Comparison of ENCODE assay signal across 22 cellular contexts in genomic region chr2:64919261-64919660, GRCh38.
DNase-seq lines count a peak whose midpoint lies in the region; ATAC-seq, FAIRE-seq and TF ChIP-seq lines count a peak whose summit lies in the region.
"Had no signal": no experiment of that assay in that cellular context is flagged by ENCODE, and none has a peak within 500 bp of the region (broad histone marks: within the 10 kb centered on the region; RNA-seq: fewer than 3 reads in every experiment).

No MANE protein-coding gene starts in this region.

- peaks cover 19% of the 10 kb centered on the region for H3K4me1 Mint-ChIP-seq in stimulated activated naive CD8-positive, alpha-beta T cell treated with anti-CD3 and anti-CD28 coated beads, Interleukin-15, Interleukin-2, amounts not matched to agents 100 ng/mL and 50 ng/mL, for 24 hours (ENCODE audit: low read depth)
- peaks cover 6 to 19% (median 9%) of the 10 kb centered on the region in 3 donors for H3K4me1 Mint-ChIP-seq in T-cell
- H3K4me1 Mint-ChIP-seq in memory B cell = peaks cover 47% of the 10 kb centered on the region

- POLR2A ChIA-PET in T-cell (lab: Charles Lee) = interaction anchor here in 1 of 2 donors (0.6 kb wide), 1 partner anchor 256 kb away, joined by 3 read pairs; no protein-coding TSS in a partner anchor

- CTCF ChIA-PET in T-cell (lab: Charles Lee) = interaction anchor here in 1 of 2 donors (0.9 to 1.5 kb wide), 2 partner anchors 123 to 268 kb away, joined by 3 to 4 read pairs; no protein-coding TSS in a partner anchor

- no peak for FAIRE-seq in GM12892 (lab: Jason Lieb, UNC)

- H3K9me3 Mint-ChIP-seq in stimulated activated naive CD8-positive, alpha-beta T cell treated with anti-CD3 and anti-CD28 coated beads, Interleukin-15, Interleukin-2, amounts not matched to agents 100 ng/mL and 50 ng/mL, for 24 hours = no peaks in the 10 kb centered on the region
- H3K9me3 Mint-ChIP-seq in T-cell (no peaks in the 10 kb centered on the region), memory B cell (no peaks in the 10 kb centered on the region)

- H3K4me3 Mint-ChIP-seq in stimulated activated naive CD8-positive, alpha-beta T cell treated with anti-CD3 and anti-CD28 coated beads, Interleukin-15, Interleukin-2, amounts not matched to agents 100 ng/mL and 50 ng/mL, for 24 hours = no peak overlapping the region
- H3K4me3 Mint-ChIP-seq in T-cell (peak overlapping the region in 2 of 3 donors; percentile 78 to 80), memory B cell (peak overlapping the region; percentile 21)

- in situ Hi-C loops in HAP-1 (cut with MboI; ENCODE audit: low sequenced_read_pairs) = loop anchor here (5.0 to 25.0 kb wide), 3 partner anchors 118 to 643 kb away; no protein-coding TSS in a partner anchor

- H3K36me3 ChIP-seq in HAP-1 (replicated peaks) = no peaks in the 10 kb centered on the region
- H3K36me3 ChIP-seq: gastrocnemius medialis, right lobe of liver, upper lobe of right lung had no signal

- H3K4me3 ChIP-seq in HAP-1 = no peak overlapping the region
- H3K4me3 ChIP-seq: gastrocnemius medialis, mucosa of descending colon, right lobe of liver, upper lobe of right lung had no signal

- no peak for ATAC-seq in stimulated activated naive CD8-positive, alpha-beta T cell treated with anti-CD3 and anti-CD28 coated beads, Interleukin-15, Interleukin-2, amounts not matched to agents 100 U/mL and 50 U/mL, for 24 hours
- ATAC-seq in T-cell (replicated peaks in 1 of 4) (peak in 1 of 4 experiments; percentile 40), memory B cell (ENCODE audit: low read depth) (no peak)
- ATAC-seq: activated CD4-positive, CD25-positive, alpha-beta regulatory T cell treated with anti-CD3 and anti-CD28 coated beads, Interleukin-2, amount 50 U/mL, for 24 hours; gastrocnemius medialis; left lobe of liver; mucosa of descending colon; right lobe of liver; upper lobe of right lung had no signal

- no peaks in the 10 kb centered on the region for H3K36me3 Mint-ChIP-seq in stimulated activated naive CD8-positive, alpha-beta T cell treated with anti-CD3 and anti-CD28 coated beads, Interleukin-15, Interleukin-2, amounts not matched to agents 100 ng/mL and 50 ng/mL, for 24 hours (ENCODE audit: low read depth)
- H3K36me3 Mint-ChIP-seq in T-cell (no peaks in the 10 kb centered on the region), memory B cell (peaks cover 5% of the 10 kb centered on the region)

- H3K27ac Mint-ChIP-seq in stimulated activated naive CD8-positive, alpha-beta T cell treated with anti-CD3 and anti-CD28 coated beads, Interleukin-15, Interleukin-2, amounts not matched to agents 100 ng/mL and 50 ng/mL, for 24 hours = peak overlapping the region; percentile 15
- peak overlapping the region; percentile 31 to 39 for H3K27ac Mint-ChIP-seq in T-cell
- peak overlapping the region; percentile 50 for H3K27ac Mint-ChIP-seq in memory B cell

- no peaks in the 10 kb centered on the region for H3K9me3 ChIP-seq in HAP-1
- H3K9me3 ChIP-seq: Caco-2, gastrocnemius medialis, mucosa of descending colon, right lobe of liver, upper lobe of right lung had no signal

- peaks cover 11% of the 10 kb centered on the region for H3K4me1 ChIP-seq in HAP-1
- H3K4me1 ChIP-seq: gastrocnemius medialis had no signal

- H3K27me3 ChIP-seq in HAP-1 (ENCODE audit: low read depth) = no peaks in the 10 kb centered on the region
- H3K27me3 ChIP-seq: gastrocnemius medialis, right lobe of liver, upper lobe of right lung had no signal

- no peak for TF ChIP-seq POLR2A in GM12892 (IDR thresholded peaks at IDR 0.05; ENCODE audit: low read depth, low read length)

- no peak for DNase-seq in stimulated activated naive CD8-positive, alpha-beta T cell treated with anti-CD3 and anti-CD28 coated beads, Interleukin-15, Interleukin-2, amounts not matched to agents 100 U/mL and 50 U/mL, for 24 hours
- no peak for DNase-seq in T-cell
- no peak for DNase-seq in memory B cell (ENCODE audit: low spot score in 2 of 2)
- DNase-seq in 8988T = no peak
- DNase-seq in GM12892 (ENCODE audit: insufficient read length) = no peak
- no peak for DNase-seq in HAP-1 (ENCODE audit: low spot score in 2 of 2)
- DNase-seq: amygdala, Caco-2, caudate nucleus, gastrocnemius medialis, KG1, mucosa of descending colon, NCI-H1092 treated with DMSO at 0.1 percent for 48 hours, NCI-H2107, NCI-H510A treated with DMSO at 0.1 percent for 48 hours, OCI-M1, right lobe of liver, T-helper 9 cell, upper lobe of right lung had no signal

- no peaks in the 10 kb centered on the region for H3K27me3 Mint-ChIP-seq in stimulated activated naive CD8-positive, alpha-beta T cell treated with anti-CD3 and anti-CD28 coated beads, Interleukin-15, Interleukin-2, amounts not matched to agents 100 ng/mL and 50 ng/mL, for 24 hours
- H3K27me3 Mint-ChIP-seq in T-cell (no peaks in the 10 kb centered on the region), memory B cell (no peaks in the 10 kb centered on the region)
